Comparison of ENCODE assay signal across 1 cellular context in genomic region chr12:47155457-47156166, GRCh38.
TF ChIP-seq lines count a peak whose summit lies in the region.

No MANE protein-coding gene starts in this region.

TF ChIP-seq in K562, 482 proteins besides CTCF, POLR2A, EP300 and RAD21 (continued from another document):
- peak; percentile 42; the same call in 1 of the 2 replicates for TF ChIP-seq MGA (IDR thresholded peaks at IDR 0.05)
